In the genomic region with DNA sequence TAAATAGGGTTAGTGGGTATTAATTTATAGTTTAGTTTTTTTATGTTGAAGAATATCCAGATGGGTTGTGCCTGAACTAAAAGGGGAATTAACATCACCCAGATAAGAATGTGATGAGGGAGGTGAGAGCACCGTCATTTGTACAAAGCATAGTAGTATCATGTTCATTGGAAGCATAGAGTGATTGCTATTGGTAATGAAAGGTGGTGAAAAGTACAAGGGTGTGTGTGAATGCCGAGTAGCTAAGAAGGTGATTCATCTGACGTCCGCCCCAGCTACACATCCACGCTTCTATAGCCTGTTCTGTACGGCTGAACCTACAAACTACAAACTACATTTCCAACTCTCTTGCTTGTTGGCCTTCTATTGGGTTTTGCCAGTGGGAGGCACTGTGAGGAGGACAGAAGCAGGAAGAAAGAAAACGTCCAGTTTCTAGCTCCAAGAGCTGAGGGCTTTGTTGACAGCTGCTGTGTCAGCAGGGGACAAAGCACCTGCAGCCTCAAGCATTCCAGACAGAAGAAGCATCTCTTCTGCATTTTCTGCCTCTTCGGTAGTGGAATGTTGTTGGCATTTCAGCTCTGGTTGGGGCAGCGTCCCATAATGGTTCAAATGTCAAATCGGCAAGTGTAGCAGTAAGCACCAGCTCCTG, we compare ENCODE assay signal across 23 cellular contexts.
"Had no signal": no experiment of that assay in that cellular context is flagged by ENCODE, and none has a peak within 500 bp of the region (broad histone marks: within the 10 kb centered on the region; RNA-seq: fewer than 3 reads in every experiment).

No MANE protein-coding gene starts in this region.

- H3K27me3 ChIP-seq: ascending aorta, brain microvascular endothelial cell, neutrophil, ovary, right atrium auricular region, upper lobe of left lung had no signal

- H3K9me3 ChIP-seq: ascending aorta, left ventricle myocardium inferior, neutrophil, ovary, psoas muscle, right atrium auricular region, upper lobe of left lung had no signal

- H3K27ac Mint-ChIP-seq: activated naive CD4-positive, alpha-beta T cell treated with anti-CD3 and anti-CD28 coated beads, Interleukin-2, amount 50 U/mL, for 72 hours; activated T-cell treated with anti-CD3 and anti-CD28 coated beads, Interleukin-2, amount 50 U/mL, for 24 hours; activated T-helper 17 cell treated with anti-CD3 and anti-CD28 coated beads, Interleukin-2, amount 50 U/mL, for 72 hours; natural killer cell treated with Interleukin-12 subunit alpha and Interleukin-12 subunit beta and Interleukin-15 and Interleukin-18, amount 100 ng/mL, for 72 hours had no signal

- H3K27me3 Mint-ChIP-seq: activated T-cell treated with anti-CD3 and anti-CD28 coated beads, Interleukin-2, amount 50 U/mL, for 24 hours; activated T-helper 17 cell treated with anti-CD3 and anti-CD28 coated beads, Interleukin-2, amount 50 U/mL, for 72 hours; natural killer cell treated with Interleukin-12 subunit alpha and Interleukin-12 subunit beta and Interleukin-15 and Interleukin-18, amount 100 ng/mL, for 72 hours had no signal

- H3K27ac ChIP-seq: ascending aorta, brain microvascular endothelial cell, left ventricle myocardium inferior, neutrophil, ovary, psoas muscle, upper lobe of left lung had no signal

- H3K4me3 ChIP-seq: ascending aorta, left ventricle myocardium inferior, ovary, psoas muscle, right atrium auricular region, upper lobe of left lung had no signal

- H3K36me3 Mint-ChIP-seq: activated naive CD4-positive, alpha-beta T cell treated with anti-CD3 and anti-CD28 coated beads, Interleukin-2, amount 50 U/mL, for 72 hours had no signal

- H3K4me3 Mint-ChIP-seq: activated T-cell treated with anti-CD3 and anti-CD28 coated beads, Interleukin-2, amount 50 U/mL, for 24 hours; activated T-helper 17 cell treated with anti-CD3 and anti-CD28 coated beads, Interleukin-2, amount 50 U/mL, for 72 hours; natural killer cell treated with Interleukin-12 subunit alpha and Interleukin-12 subunit beta and Interleukin-15 and Interleukin-18, amount 100 ng/mL, for 72 hours had no signal

- H3K4me1 ChIP-seq: ascending aorta, left ventricle myocardium inferior, psoas muscle, upper lobe of left lung had no signal

- DNase-seq: activated CD4-positive, alpha-beta T cell treated with anti-CD3 and anti-CD28 coated beads, Interleukin-2, amount 50 U/mL, for 4 hours; activated CD8-positive, alpha-beta memory T cell treated with anti-CD3 and anti-CD28 coated beads for 24 hours; activated CD8-positive, alpha-beta memory T cell treated with anti-CD3 and anti-CD28 coated beads, Interleukin-2, amount 50 U/mL, for 4 hours; activated T-cell treated with anti-CD3 and anti-CD28 coated beads, Interleukin-2, amount 50 U/mL, for 24 hours; brain microvascular endothelial cell; cerebellar nuclear complex; cortex of kidney; foreskin fibroblast; left ventricle myocardium inferior; mammary epithelial cell; midbrain; ovary; psoas muscle; stimulated activated CD4-positive, alpha-beta T cell treated with anti-CD3 and anti-CD28 coated beads, Interleukin-4, amount 100 ng/mL, for 24 hours; stimulated activated naive CD8-positive, alpha-beta T cell treated with anti-CD3 and anti-CD28 coated beads, Interleukin-15, Interleukin-2, amounts not matched to agents 100 U/mL and 50 U/mL, for 24 hours; T-helper 1 cell; upper lobe of left lung had no signal

- ATAC-seq: activated naive CD4-positive, alpha-beta T cell treated with anti-CD3 and anti-CD28 coated beads, Interleukin-2, amount 50 U/mL, for 72 hours; activated T-helper 17 cell treated with anti-CD3 and anti-CD28 coated beads, Interleukin-2, amount 50 U/mL, for 72 hours; natural killer cell treated with Interleukin-12 subunit alpha and Interleukin-12 subunit beta and Interleukin-15 and Interleukin-18, amount 100 ng/mL, for 72 hours; psoas muscle; stimulated activated naive CD8-positive, alpha-beta T cell treated with anti-CD3 and anti-CD28 coated beads, Interleukin-15, Interleukin-2, amounts not matched to agents 100 U/mL and 50 U/mL, for 24 hours had no signal

- H3K4me1 Mint-ChIP-seq: activated T-helper 17 cell treated with anti-CD3 and anti-CD28 coated beads, Interleukin-2, amount 50 U/mL, for 72 hours had no signal

- H3K36me3 ChIP-seq: ascending aorta, brain microvascular endothelial cell, left ventricle myocardium inferior, neutrophil, ovary, right atrium auricular region, upper lobe of left lung had no signal
